13 cellular contexts compared by ENCODE assay signal in the genomic region with DNA sequence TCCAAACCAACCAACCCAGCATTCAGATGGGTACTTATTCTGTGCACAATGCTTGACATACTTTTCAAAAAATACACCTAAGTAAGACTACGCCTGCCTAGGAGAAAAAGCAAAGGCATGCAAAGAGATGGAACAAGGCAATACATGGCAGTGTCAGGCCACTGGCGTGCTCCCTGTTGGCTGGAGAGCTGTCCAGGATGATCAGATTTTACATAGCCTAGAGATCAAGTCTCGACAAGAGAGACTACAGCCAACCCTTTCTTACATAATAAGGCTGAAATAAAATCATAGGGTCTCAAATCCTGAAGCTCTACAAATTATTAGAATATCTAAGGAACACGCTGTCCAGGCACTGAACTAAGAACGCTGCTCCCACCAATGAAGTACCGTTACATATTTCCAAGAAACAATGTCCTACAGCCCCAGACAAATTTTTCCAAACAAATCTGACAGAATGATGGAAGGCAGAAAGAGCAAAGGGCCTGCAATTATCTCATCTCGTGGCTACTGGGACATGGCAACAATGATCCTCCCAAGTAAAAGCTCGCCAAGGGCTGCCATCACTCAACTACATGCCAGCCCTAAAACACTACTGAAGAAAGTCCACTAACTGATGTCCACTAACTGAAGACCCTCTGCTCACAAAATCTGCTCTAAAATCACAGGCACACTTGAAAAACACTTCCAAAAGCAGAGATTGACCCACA. TPM values are rescaled to one million over a fixed set of nuclear protein-coding genes. Genes with fewer than 3 reads are reported as not detected.
DNase-seq lines count a peak whose midpoint lies in the region; ATAC-seq and TF ChIP-seq lines count a peak whose summit lies in the region.
"Had no signal": no experiment of that assay in that cellular context is flagged by ENCODE, and none has a peak within 500 bp of the region (broad histone marks: within the 10 kb centered on the region; RNA-seq: fewer than 3 reads in every experiment).

No MANE protein-coding gene starts in this region.

- no peak for DNase-seq in activated naive CD4-positive, alpha-beta T cell treated with anti-CD3 and anti-CD28 coated beads for 36 hours
- no peak for DNase-seq in activated naive CD4-positive, alpha-beta T cell (lab: John Stamatoyannopoulos, UW)
- DNase-seq in activated B cell treated with CpG ODN at 0.5 μM for 24 hours = no peak
- peak; percentile 16 for DNase-seq in fibroblast of pulmonary artery (ENCODE audit: low read depth)
- no peak for DNase-seq in stimulated activated effector memory CD8-positive, alpha-beta T cell treated with anti-CD3 and anti-CD28 coated beads, Interleukin-12 subunit alpha, Interleukin-12 subunit beta, amount 100 ng/mL, for 72 hours (ENCODE audit: low spot score in 2 of 2)
- DNase-seq in NCI-H446 (lab: John Stamatoyannopoulos, UW) = no peak
- no peak for DNase-seq in COLO829 (ENCODE audit: low spot score)
- DNase-seq: activated naive CD4-positive, alpha-beta T cell treated with anti-CD3 and anti-CD28 coated beads, Interleukin-2, amount 50 U/mL, for 16 hours; GF-D8; islet precursor cell; NCI-H524 treated with DMSO at 0.1 percent for 48 hours; stimulated activated CD4-positive, alpha-beta T cell treated with anti-CD3 and anti-CD28 coated beads, Interleukin-4, amount 100 ng/mL, for 24 hours had no signal

- H3K27me3 Mint-ChIP-seq in activated naive CD4-positive, alpha-beta T cell treated with anti-CD3 and anti-CD28 coated beads for 36 hours (ENCODE audit: low read depth) = no peaks in the 10 kb centered on the region
- H3K27me3 Mint-ChIP-seq in activated B cell treated with CpG ODN at 0.5 μM for 24 hours = no peaks in the 10 kb centered on the region

- no peak for TF ChIP-seq CTCF in activated B cell treated with CpG ODN at 0.5 μM for 24 hours (IDR thresholded peaks at IDR 0.05)
- no peak for TF ChIP-seq CTCF in fibroblast of pulmonary artery (IDR thresholded peaks at IDR 0.05; ENCODE audit: low read length, missing control alignments)

- no peak for ATAC-seq in activated B cell treated with CpG ODN at 0.5 μM for 24 hours (ENCODE audit: low read depth)
- ATAC-seq in stimulated activated effector memory CD8-positive, alpha-beta T cell treated with anti-CD3 and anti-CD28 coated beads, Interleukin-12 subunit alpha, Interleukin-12 subunit beta, amount 100 ng/mL, for 72 hours = no peak
- no peak for ATAC-seq in GM19324 (IDR thresholded peaks at IDR 0.05; ENCODE audit: low FRiP score, unreplicated experiment)

- POLR2A ChIA-PET in activated B cell treated with CpG ODN at 0.5 μM for 24 hours (lab: Charles Lee) = no interaction called here

- peak overlapping the region; percentile 83 for H3K27ac Mint-ChIP-seq in activated naive CD4-positive, alpha-beta T cell treated with anti-CD3 and anti-CD28 coated beads for 36 hours
- peak overlapping the region; percentile 3 for H3K27ac Mint-ChIP-seq in activated B cell treated with CpG ODN at 0.5 μM for 24 hours
- peak overlapping the region; percentile 79 for H3K27ac Mint-ChIP-seq in stimulated activated effector memory CD8-positive, alpha-beta T cell treated with anti-CD3 and anti-CD28 coated beads, Interleukin-12 subunit alpha, Interleukin-12 subunit beta, amount 100 ng/mL, for 72 hours

- peaks cover 60% of the 10 kb centered on the region for H3K4me1 Mint-ChIP-seq in activated naive CD4-positive, alpha-beta T cell treated with anti-CD3 and anti-CD28 coated beads for 36 hours (ENCODE audit: low read depth)
- H3K4me1 Mint-ChIP-seq in activated B cell treated with CpG ODN at 0.5 μM for 24 hours = peaks cover 58% of the 10 kb centered on the region
- peaks cover 59% of the 10 kb centered on the region for H3K4me1 Mint-ChIP-seq in stimulated activated effector memory CD8-positive, alpha-beta T cell treated with anti-CD3 and anti-CD28 coated beads, Interleukin-12 subunit alpha, Interleukin-12 subunit beta, amount 100 ng/mL, for 72 hours

- CTCF ChIA-PET in activated naive CD4-positive, alpha-beta T cell treated with anti-CD3 and anti-CD28 coated beads for 36 hours (lab: Charles Lee) = interaction anchor here (4.1 kb wide), 1 partner anchor 17 kb away, joined by 19 read pairs; a partner anchor contains a TSS
- CTCF ChIA-PET in activated B cell treated with CpG ODN at 0.5 μM for 24 hours (lab: Charles Lee) = interaction anchor here (1.1 kb wide), 1 partner anchor 17 kb away, joined by 5 read pairs; a partner anchor contains a TSS

- no peak overlapping the region for H3K4me3 ChIP-seq in fibroblast of pulmonary artery (replicated peaks; ENCODE audit: low read depth, low read length)

- intact Hi-C loops in activated naive CD4-positive, alpha-beta T cell treated with anti-CD3 and anti-CD28 coated beads for 36 hours (cut with micrococcal nuclease) = loop anchor here (5.0 kb wide), 1 partner anchor 1418 kb away; no protein-coding TSS in a partner anchor
- intact Hi-C loops in activated B cell treated with CpG ODN at 0.5 μM for 24 hours (cut with micrococcal nuclease) = no loop called here

- H3K36me3 Mint-ChIP-seq in activated naive CD4-positive, alpha-beta T cell treated with anti-CD3 and anti-CD28 coated beads for 36 hours (ENCODE audit: low read depth) = peaks cover 73% of the 10 kb centered on the region
- H3K36me3 Mint-ChIP-seq in activated B cell treated with CpG ODN at 0.5 μM for 24 hours (ENCODE audit: low read depth) = peaks cover 72% of the 10 kb centered on the region
- peaks cover 96% of the 10 kb centered on the region for H3K36me3 Mint-ChIP-seq in stimulated activated effector memory CD8-positive, alpha-beta T cell treated with anti-CD3 and anti-CD28 coated beads, Interleukin-12 subunit alpha, Interleukin-12 subunit beta, amount 100 ng/mL, for 72 hours

- H3K9me3 Mint-ChIP-seq in activated naive CD4-positive, alpha-beta T cell treated with anti-CD3 and anti-CD28 coated beads for 36 hours = no peaks in the 10 kb centered on the region
- peaks cover under 1% of the 10 kb centered on the region for H3K9me3 Mint-ChIP-seq in activated B cell treated with CpG ODN at 0.5 μM for 24 hours
- no peaks in the 10 kb centered on the region for H3K9me3 Mint-ChIP-seq in stimulated activated effector memory CD8-positive, alpha-beta T cell treated with anti-CD3 and anti-CD28 coated beads, Interleukin-12 subunit alpha, Interleukin-12 subunit beta, amount 100 ng/mL, for 72 hours

- H3K4me3 Mint-ChIP-seq in activated naive CD4-positive, alpha-beta T cell treated with anti-CD3 and anti-CD28 coated beads for 36 hours = peak overlapping the region; percentile 51
- H3K4me3 Mint-ChIP-seq in activated B cell treated with CpG ODN at 0.5 μM for 24 hours = no peak overlapping the region
- H3K4me3 Mint-ChIP-seq in stimulated activated effector memory CD8-positive, alpha-beta T cell treated with anti-CD3 and anti-CD28 coated beads, Interleukin-12 subunit alpha, Interleukin-12 subunit beta, amount 100 ng/mL, for 72 hours = peak overlapping the region; percentile 97

RNA-seq across cellular contexts. Expression of a gene that starts 5.1 kb away (rescaled TPM):
- total RNA-seq in activated naive CD4-positive, alpha-beta T cell treated with anti-CD3 and anti-CD28 coated beads for 36 hours = 1,000 to 10,000 TPM; 2,432 to 2,476 TPM
- total RNA-seq in activated B cell treated with CpG ODN at 0.5 μM for 24 hours = 2,443 and 2,956 TPM in 2 replicates

RNA-seq across cellular contexts. Expression of a gene that starts 16.3 kb away (rescaled TPM):
- total RNA-seq in activated naive CD4-positive, alpha-beta T cell treated with anti-CD3 and anti-CD28 coated beads for 36 hours = 100 to 1,000 TPM; 114 to 123 TPM
- total RNA-seq in activated B cell treated with CpG ODN at 0.5 μM for 24 hours = 94.0 and 98.3 TPM in 2 replicates

Comparison
In these comparisons a context has a peak if more than half of its experiments do, and no peak if none do; other contexts are left out.
1. H3K27ac Mint-ChIP-seq: peak in every context shown above with its lines; median percentile 83 in activated naive CD4-positive, alpha-beta T cell treated with anti-CD3 and anti-CD28 coated beads for 36 hours; 79 in stimulated activated effector memory CD8-positive, alpha-beta T cell treated with anti-CD3 and anti-CD28 coated beads, Interleukin-12 subunit alpha, Interleukin-12 subunit beta, amount 100 ng/mL, for 72 hours; 3 in activated B cell treated with CpG ODN at 0.5 μM for 24 hours.